19 cellular contexts compared by ENCODE assay signal in genomic region chrX:56784666-56785065, GRCh38. TPM values are rescaled to one million over a fixed set of nuclear protein-coding genes. Genes with fewer than 3 reads are reported as not detected.
A peak's percentile ranks its signal among the peaks of the same experiment; 100 is the strongest.
DNase-seq lines count a peak whose midpoint lies in the region; ATAC-seq and TF ChIP-seq lines count a peak whose summit lies in the region.
"Had no signal": no experiment of that assay in that cellular context is flagged by ENCODE, and none has a peak within 500 bp of the region (broad histone marks: within the 10 kb centered on the region; RNA-seq: fewer than 3 reads in every experiment).

No MANE protein-coding gene starts in this region.

- H3K27me3 ChIP-seq in GM23338 (ENCODE audit: insufficient read depth) = no peaks in the 10 kb centered on the region
- H3K27me3 ChIP-seq in Peyer's patch = no peaks in the 10 kb centered on the region
- no peaks in the 10 kb centered on the region for H3K27me3 ChIP-seq in sigmoid colon
- H3K27me3 ChIP-seq: BE2C had no signal

- H3K4me3 ChIP-seq in GM23338 = no peak overlapping the region
- no peak overlapping the region for H3K4me3 ChIP-seq in Peyer's patch
- H3K4me3 ChIP-seq in sigmoid colon = no peak overlapping the region
- H3K4me3 ChIP-seq: A549 had no signal

- H3K4me3 Mint-ChIP-seq in GM23338 = no peak overlapping the region
- H3K4me3 Mint-ChIP-seq: CD14-positive monocyte had no signal

- H3K4me1 ChIP-seq in GM23338 (ENCODE audit: insufficient read depth) (no peaks in the 10 kb centered on the region), Peyer's patch (no peaks in the 10 kb centered on the region), sigmoid colon (peaks cover 0 to 10% (median 0%) of the 10 kb centered on the region in 4 donors)
- H3K4me1 ChIP-seq: A549, BE2C had no signal

- H3K9me3 Mint-ChIP-seq in GM23338 = no peaks in the 10 kb centered on the region

- no peak for TF ChIP-seq CTCF in GM23338 (conservative IDR thresholded peaks at IDR 0.05; ENCODE audit: low read depth in 2 of 2)
- no peak for TF ChIP-seq CTCF in Peyer's patch (IDR thresholded peaks at IDR 0.05)
- TF ChIP-seq CTCF in sigmoid colon (IDR thresholded peaks at IDR 0.05) = no peak

- H2AFZ ChIP-seq in GM23338 = no peak overlapping the region

- no peaks in the 10 kb centered on the region for H3K79me2 ChIP-seq in GM23338 (replicated peaks; ENCODE audit: insufficient read depth)

- intact Hi-C loops in sigmoid colon (cut with DNase I) = no loop called here

- H3K4me1 Mint-ChIP-seq in GM23338 = no peaks in the 10 kb centered on the region; the same call in 2 of the 3 replicates

- TF ChIP-seq POLR2A in Peyer's patch (IDR thresholded peaks at IDR 0.05) (no peak), sigmoid colon (IDR thresholded peaks at IDR 0.05) (no peak)

- no peaks in the 10 kb centered on the region for H3F3A ChIP-seq in GM23338 (replicated peaks; ENCODE audit: low read depth)

- H3K9me3 ChIP-seq in Peyer's patch (no peaks in the 10 kb centered on the region), sigmoid colon (no peaks in the 10 kb centered on the region)
- H3K9me3 ChIP-seq: A549, BE2C had no signal

- WGBS in sigmoid colon, 2 donors = 97 to 98% methylated on average over 14 of the region's 14 CpGs

- DNase-seq in GM23338 (ENCODE audit: low spot score) = no peak
- DNase-seq in Peyer's patch = peak; percentile 5 to 34 (median 6)
- peak; percentile 24 for DNase-seq in mesenteric fat pad (ENCODE audit: low spot score)
- peak; percentile 27 for DNase-seq in sigmoid colon
- DNase-seq in AG20443 (ENCODE audit: low spot score) = no peak
- no peak for DNase-seq in amniotic stem cell (lab: John Stamatoyannopoulos, UW)
- DNase-seq in left lobe of liver (ENCODE audit: low spot score) = no peak
- DNase-seq: BE2C, H7, NCI-H1092, NCI-H1417 treated with DMSO at 0.1 percent for 48 hours, NCI-H1694 treated with DMSO at 0.1 percent for 48 hours, NCI-H2081, NCI-H2227 treated with DMSO at 0.1 percent for 48 hours, NCI-H526 treated with DMSO at 0.1 percent for 48 hours, SHP77 treated with DMSO at 0.1 percent for 48 hours had no signal

- H3K36me3 ChIP-seq in GM23338 (ENCODE audit: insufficient read depth) (no peaks in the 10 kb centered on the region), Peyer's patch (no peaks in the 10 kb centered on the region), sigmoid colon (no peaks in the 10 kb centered on the region)
- H3K36me3 ChIP-seq: BE2C had no signal

- H3K27ac ChIP-seq in GM23338 (ENCODE audit: low read depth) (no peak overlapping the region), Peyer's patch (no peak overlapping the region), sigmoid colon (no peak overlapping the region)
- H3K27ac ChIP-seq: A549 had no signal

- ATAC-seq in GM23338 (no peak), left lobe of liver (no peak)
- ATAC-seq: A549, Panc1 had no signal

- no peak for TF ChIP-seq EP300 in sigmoid colon (IDR thresholded peaks at IDR 0.05)

- H3K36me3 Mint-ChIP-seq in GM23338 (ENCODE audit: low read depth) = peaks cover 37% of the 10 kb centered on the region

- peaks cover 2% of the 10 kb centered on the region for H3K27me3 Mint-ChIP-seq in GM23338 (ENCODE audit: insufficient read depth, low read depth, poor library complexity)

- no peak overlapping the region for H3K4me2 ChIP-seq in GM23338
- H3K4me2 ChIP-seq: A549 had no signal

- no peaks in the 10 kb centered on the region; the same call in 1 of the 2 replicates for H4K20me1 ChIP-seq in GM23338 (replicated peaks; ENCODE audit: insufficient read depth)

- H3K9me2 ChIP-seq in GM23338 (ENCODE audit: insufficient read depth) = no peaks in the 10 kb centered on the region

- H3K27ac Mint-ChIP-seq in GM23338 = peak overlapping the region; percentile 36; the same call in 1 of the 2 replicates

TF ChIP-seq in GM23338, 12 proteins besides CTCF, POLR2A, EP300 and RAD21:
- TF ChIP-seq EZH2 (IDR thresholded peaks at IDR 0.05; ENCODE audit: low read depth, unreplicated experiment) = no peak
- no peak for TF ChIP-seq ZNF462 (CRISPR knock-in tag; IDR thresholded peaks at IDR 0.05)
- TF ChIP-seq NANOG (IDR thresholded peaks at IDR 0.05; ENCODE audit: borderline replicate concordance) = no peak
- no peak for TF ChIP-seq JUNB (IDR thresholded peaks at IDR 0.05; ENCODE audit: unreplicated experiment)

RNA-seq across cellular contexts. Expression of gene NBDY, which starts 55.6 kb away (rescaled TPM):
- total RNA-seq in GM23338 (2014; rRNA removed; shearing (Covaris generic)) = 9.6 and 16.9 TPM in 2 replicates
- polyA plus RNA-seq in GM23338 (2016; fragmentation: Nextera tagmentation; extraction: Ambion mirVana) (197 and 206 TPM in 2 replicates), sigmoid colon (10 to 100 TPM; 18.0 to 28.2 (median 23.6) TPM)
- total RNA-seq in Peyer's patch (10 to 100 TPM in 3 of 4 donors, 1 to 10 TPM in 1; 9.1 to 14.0 (median 12.7) TPM), mesenteric fat pad (25.1 TPM), sigmoid colon (10 to 100 TPM in 2 of 4 donors, 1 to 10 TPM in 2; 7.2 to 16.5 (median 10.5) TPM), left lobe of liver (3.9 TPM)

Comparison
In these comparisons a context has a peak if more than half of its experiments do, and no peak if none do; other contexts are left out.
1. DNase-seq: peak in Peyer's patch (3 of 3), mesenteric fat pad (single experiment) and sigmoid colon (single experiment); none in GM23338 (single experiment), AG20443 (single experiment), amniotic stem cell (single experiment) and left lobe of liver (single experiment).